Comparison of ENCODE assay signal across 1 cellular context in genomic region chr5:151815051-151815450, GRCh38.
A peak's percentile ranks its signal among the peaks of the same experiment; 100 is the strongest.
TF ChIP-seq lines count a peak whose summit lies in the region.

No MANE protein-coding gene starts in this region.

TF ChIP-seq in H1, 55 proteins besides CTCF, POLR2A, EP300 and RAD21:
- TF ChIP-seq POLR2AphosphoS5 (IDR thresholded peaks at IDR 0.05; ENCODE audit: low read depth, low read length) (peak; percentile 59; the same call in 1 of the 2 replicates), ATF2 (IDR thresholded peaks at IDR 0.05; ENCODE audit: low read length) (no peak), GTF2F1 (IDR thresholded peaks at IDR 0.05; ENCODE audit: borderline replicate concordance, low read depth, low read length) (no peak), TEAD4 (IDR thresholded peaks at IDR 0.05; ENCODE audit: low read depth, low read length) (no peak), CREB1 (IDR thresholded peaks at IDR 0.05) (no peak), SP1 (IDR thresholded peaks at IDR 0.05; ENCODE audit: low read depth, low read length) (no peak), CBX5 (IDR thresholded peaks at IDR 0.05; ENCODE audit: low read depth, low read length) (no peak)
TF ChIP-seq in H1: peak in this region for 1.
